Comparison of ENCODE assay signal across 10 cellular contexts in genomic region chrX:71636438-71637252, GRCh38. TPM values are rescaled to one million over a fixed set of nuclear protein-coding genes. Genes with fewer than 3 reads are reported as not detected.
DNase-seq lines count a peak whose midpoint lies in the region; ATAC-seq, FAIRE-seq and TF ChIP-seq lines count a peak whose summit lies in the region.
"Had no signal": no experiment of that assay in that cellular context is flagged by ENCODE, and none has a peak within 500 bp of the region (broad histone marks: within the 10 kb centered on the region; RNA-seq: fewer than 3 reads in every experiment).

No MANE protein-coding gene starts in this region.

- H3K4me3 Mint-ChIP-seq in activated T-cell treated with anti-CD3 and anti-CD28 coated beads, Interleukin-2, amount 50 U/mL, for 4 hours = no peak overlapping the region
- H3K4me3 Mint-ChIP-seq in astrocyte (ENCODE audit: unreplicated experiment) = peak overlapping the region; percentile 62
- H3K4me3 Mint-ChIP-seq in stimulated activated naive B cell treated with anti-CD40 and anti-IgM and Interleukin-4, amounts not matched to agents 10 μg/mL and 1 μg/mL and 100 μg/mL, for 72 hours = no peak overlapping the region
- H3K4me3 Mint-ChIP-seq: nephron progenitor cell had no signal

- peaks cover 17% of the 10 kb centered on the region for H3K4me1 Mint-ChIP-seq in activated T-cell treated with anti-CD3 and anti-CD28 coated beads, Interleukin-2, amount 50 U/mL, for 4 hours (ENCODE audit: low read depth)
- H3K4me1 Mint-ChIP-seq in astrocyte (ENCODE audit: low read depth, unreplicated experiment) = peaks cover 2% of the 10 kb centered on the region
- peaks cover 16 to 20% of the 10 kb centered on the region in 2 donors for H3K4me1 Mint-ChIP-seq in stimulated activated naive B cell treated with anti-CD40 and anti-IgM and Interleukin-4, amounts not matched to agents 10 μg/mL and 1 μg/mL and 100 μg/mL, for 72 hours
- H3K4me1 Mint-ChIP-seq: nephron progenitor cell had no signal

- H3K27ac Mint-ChIP-seq in astrocyte (ENCODE audit: unreplicated experiment) = no peak overlapping the region
- peak overlapping the region; percentile 38 for H3K27ac Mint-ChIP-seq in stimulated activated naive B cell treated with anti-CD40 and anti-IgM and Interleukin-4, amounts not matched to agents 10 μg/mL and 1 μg/mL and 100 μg/mL, for 72 hours
- H3K27ac Mint-ChIP-seq: nephron progenitor cell had no signal

- no peak for TF ChIP-seq CTCF in astrocyte (IDR thresholded peaks at IDR 0.05; ENCODE audit: insufficient read depth, low read depth, low read length)

- peak; percentile 15 to 53 for ATAC-seq in activated T-cell treated with anti-CD3 and anti-CD28 coated beads, Interleukin-2, amount 50 U/mL, for 4 hours
- peak; percentile 63 to 65 for ATAC-seq in stimulated activated naive B cell treated with anti-CD40 and anti-IgM and Interleukin-4, amounts not matched to agents 10 μg/mL and 1 μg/mL and 100 μg/mL, for 72 hours (replicated peaks)
- ATAC-seq in GM18858 (IDR thresholded peaks at IDR 0.05; ENCODE audit: unreplicated experiment) = no peak

- no peaks in the 10 kb centered on the region for H3K9me3 Mint-ChIP-seq in activated T-cell treated with anti-CD3 and anti-CD28 coated beads, Interleukin-2, amount 50 U/mL, for 4 hours
- H3K9me3 Mint-ChIP-seq in astrocyte (ENCODE audit: unreplicated experiment) = no peaks in the 10 kb centered on the region
- no peaks in the 10 kb centered on the region for H3K9me3 Mint-ChIP-seq in stimulated activated naive B cell treated with anti-CD40 and anti-IgM and Interleukin-4, amounts not matched to agents 10 μg/mL and 1 μg/mL and 100 μg/mL, for 72 hours

- H3K27ac ChIP-seq in astrocyte (ENCODE audit: low read depth, low read length) = no peak overlapping the region

- no peak overlapping the region for H3K4me2 ChIP-seq in astrocyte (ENCODE audit: low read length)

- H3K9ac ChIP-seq in astrocyte (ENCODE audit: low read length) = no peak overlapping the region

- H3K36me3 ChIP-seq in astrocyte (ENCODE audit: insufficient read depth, low read length) = no peaks in the 10 kb centered on the region

- H3K4me3 ChIP-seq in astrocyte (ENCODE audit: insufficient read depth, low read depth, low read length) = no peak overlapping the region

- no peaks in the 10 kb centered on the region for H3K79me2 ChIP-seq in astrocyte (ENCODE audit: insufficient read depth, low read length)

- H3K4me1 ChIP-seq in astrocyte (ENCODE audit: insufficient read depth, low read length) = peaks cover 10% of the 10 kb centered on the region

- H3K36me3 Mint-ChIP-seq in activated T-cell treated with anti-CD3 and anti-CD28 coated beads, Interleukin-2, amount 50 U/mL, for 4 hours (ENCODE audit: insufficient read depth) = no peaks in the 10 kb centered on the region
- H3K36me3 Mint-ChIP-seq in astrocyte (ENCODE audit: low read depth, unreplicated experiment) = peaks cover 4% of the 10 kb centered on the region
- no peaks in the 10 kb centered on the region for H3K36me3 Mint-ChIP-seq in stimulated activated naive B cell treated with anti-CD40 and anti-IgM and Interleukin-4, amounts not matched to agents 10 μg/mL and 1 μg/mL and 100 μg/mL, for 72 hours

- no peaks in the 10 kb centered on the region for H3K27me3 ChIP-seq in astrocyte (ENCODE audit: insufficient read depth, low read length)

- no peak overlapping the region for H2AFZ ChIP-seq in astrocyte (ENCODE audit: low read depth, low read length)

- no peak for DNase-seq in activated T-cell treated with anti-CD3 and anti-CD28 coated beads, Interleukin-2, amount 50 U/mL, for 4 hours
- no peak for DNase-seq in activated T-cell treated with anti-CD3 and anti-CD28 coated beads, Interleukin-2, amount 50 U/mL, for 48 hours
- peak; percentile 34 for DNase-seq in LHCN-M2 (ENCODE audit: low read depth)
- DNase-seq in astrocyte (ENCODE audit: low read depth) = no peak
- DNase-seq in stimulated activated naive B cell treated with anti-CD40 and anti-IgM and Interleukin-4, amounts not matched to agents 10 μg/mL and 1 μg/mL and 100 μg/mL, for 72 hours = no peak
- DNase-seq in stimulated activated CD4-positive, alpha-beta T cell treated with anti-CD3 and anti-CD28 coated beads, Interleukin-1b, Interleukin-23, amount 100 ng/mL, for 48 hours = no peak
- DNase-seq in NOMO-1 treated with dmso at 0.1 percent for 144 hours (lab: John Stamatoyannopoulos, UW; ENCODE audit: unreplicated experiment) = no peak
- DNase-seq: nephron progenitor cell had no signal

- no peaks in the 10 kb centered on the region for H4K20me1 ChIP-seq in astrocyte (ENCODE audit: insufficient read depth, low read length)

- no peaks in the 10 kb centered on the region for H3K27me3 Mint-ChIP-seq in activated T-cell treated with anti-CD3 and anti-CD28 coated beads, Interleukin-2, amount 50 U/mL, for 4 hours (ENCODE audit: low read depth)
- no peaks in the 10 kb centered on the region for H3K27me3 Mint-ChIP-seq in astrocyte (ENCODE audit: low read depth, unreplicated experiment)
- H3K27me3 Mint-ChIP-seq in stimulated activated naive B cell treated with anti-CD40 and anti-IgM and Interleukin-4, amounts not matched to agents 10 μg/mL and 1 μg/mL and 100 μg/mL, for 72 hours = no peaks in the 10 kb centered on the region

- H3K9me3 ChIP-seq in astrocyte (ENCODE audit: insufficient read depth, low read depth, low read length) = no peaks in the 10 kb centered on the region

- no peak for FAIRE-seq in astrocyte (lab: Jason Lieb, UNC)

RNA-seq across cellular contexts. Expression of gene CXCR3, which starts 18.3 kb away (rescaled TPM):
- 10 to 100 TPM; 44.9 to 64.7 (median 53.1) TPM for total RNA-seq in activated T-cell treated with anti-CD3 and anti-CD28 coated beads, Interleukin-2, amount 50 U/mL, for 4 hours
- not detected in 2 replicates for total RNA-seq in LHCN-M2 (2014; rRNA removed)
- not detected for polyA plus RNA-seq in LHCN-M2 (2012)
- total RNA-seq in astrocyte = not detected in 2 replicates
- total RNA-seq: MCF 10A had no signal

RNA-seq across cellular contexts. Expression of gene GCNA, which starts 58.4 kb away (rescaled TPM):
- 1 to 10 TPM; 1.7 to 2.2 (median 2.1) TPM for total RNA-seq in activated T-cell treated with anti-CD3 and anti-CD28 coated beads, Interleukin-2, amount 50 U/mL, for 4 hours
- 2.1 and 2.2 TPM in 2 replicates for total RNA-seq in LHCN-M2 (2014; rRNA removed)
- 0.44 TPM for polyA plus RNA-seq in LHCN-M2 (2012)
- total RNA-seq in astrocyte = 2.2 and 2.4 TPM in 2 replicates

Comparison
In these comparisons a context has a peak if more than half of its experiments do, and no peak if none do; other contexts are left out.
1. RNA of gene CXCR3, which starts 18.3 kb away (total RNA-seq): 44.9 to 64.7 TPM in activated T-cell treated with anti-CD3 and anti-CD28 coated beads, Interleukin-2, amount 50 U/mL, for 4 hours; not detected in LHCN-M2 and not detected in astrocyte; every median in the first group is over 10 times any median in the second.